Comparison of ENCODE assay signal across 32 cellular contexts in the genomic region with DNA sequence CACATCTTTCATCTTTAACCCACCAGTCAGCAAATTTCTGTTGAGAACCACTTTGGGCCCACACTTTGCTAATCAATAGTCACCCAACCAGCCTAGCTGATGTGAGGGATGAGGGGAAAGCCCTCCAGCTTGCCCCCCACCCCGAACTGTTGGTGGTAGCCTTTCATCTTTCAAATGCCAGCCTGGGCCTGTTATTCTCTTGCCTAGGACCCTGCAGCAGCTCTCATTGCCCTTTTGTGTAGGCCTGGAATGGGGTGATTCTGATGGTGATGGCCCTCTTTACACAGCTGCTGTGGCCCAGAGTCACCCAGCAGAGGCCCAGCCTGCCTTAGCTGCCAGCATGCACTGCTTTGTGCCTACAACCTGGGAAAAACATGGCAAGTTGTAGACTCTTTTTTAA.
"Had no signal": no experiment of that assay in that cellular context is flagged by ENCODE, and none has a peak within 500 bp of the region (broad histone marks: within the 10 kb centered on the region; RNA-seq: fewer than 3 reads in every experiment).

No MANE protein-coding gene starts in this region.

- H3K27me3 Mint-ChIP-seq: natural killer cell treated with Interleukin-12 subunit alpha and Interleukin-12 subunit beta and Interleukin-15 and Interleukin-18, amount 100 ng/mL, for 72 hours had no signal

- ATAC-seq: esophagus mucosa; gastroesophageal sphincter; heart right ventricle; left cardiac atrium; left lung; mucosa of descending colon; natural killer cell treated with Interleukin-12 subunit alpha and Interleukin-12 subunit beta and Interleukin-15 and Interleukin-18, amount 100 ng/mL, for 72 hours; pancreas; sciatic nerve had no signal

- H3K4me2 ChIP-seq: smooth muscle cell had no signal

- DNase-seq: dorsolateral prefrontal cortex; effector CD4-positive, alpha-beta T cell; endodermal cell; foreskin fibroblast; heart right ventricle; hippocampal formation; left cardiac atrium; left lung; mesenchymal stem cell; mucosa of descending colon; naive B cell; pancreas; stimulated activated CD4-positive, alpha-beta T cell treated with anti-CD3 and anti-CD28 coated beads, Interleukin-12 subunit alpha, Interleukin-12 subunit beta, amount 100 ng/mL, for 4 hours; stimulated activated CD4-positive, alpha-beta T cell treated with anti-CD3 and anti-CD28 coated beads, Interleukin-1b, Interleukin-23, amount 100 ng/mL, for 48 hours; stimulated activated CD4-positive, alpha-beta T cell treated with anti-CD3 and anti-CD28 coated beads, Interleukin-4, amount 100 ng/mL, for 1 hour; stimulated activated CD8-positive, alpha-beta memory T cell treated with anti-CD3 and anti-CD28 coated beads, Interleukin-4, amount 100 ng/mL, for 48 hours; stimulated activated naive CD4-positive, alpha-beta T cell; stomach; thyroid gland; trophoblast cell had no signal

- H3K4me1 ChIP-seq: gastroesophageal sphincter, heart right ventricle, left lung, pancreas, stomach, thyroid gland, vagina had no signal

- H3K4me1 Mint-ChIP-seq: endodermal cell, mesothelial cell of epicardium, naive B cell, neural crest cell had no signal

- H3K4me3 ChIP-seq: dorsolateral prefrontal cortex, gastroesophageal sphincter, heart right ventricle, left lung, mucosa of descending colon, pancreas, smooth muscle cell, stomach, thyroid gland, vagina had no signal

- H3K27me3 ChIP-seq: dorsolateral prefrontal cortex, gastroesophageal sphincter, heart right ventricle, left lung, neutrophil, stomach, thyroid gland, vagina had no signal

- H3K9me3 ChIP-seq: neutrophil, pancreas, thyroid gland, vagina had no signal

- FAIRE-seq: colon, islet of Langerhans, pancreas had no signal

- H3K36me3 ChIP-seq: gastroesophageal sphincter, heart right ventricle, left lung, neutrophil, pancreas, stomach, thyroid gland, vagina had no signal

- H3K4me3 Mint-ChIP-seq: endodermal cell; mesothelial cell of epicardium; naive B cell; natural killer cell treated with Interleukin-12 subunit alpha and Interleukin-12 subunit beta and Interleukin-15 and Interleukin-18, amount 100 ng/mL, for 72 hours; neural crest cell had no signal

- H3K27ac Mint-ChIP-seq: endodermal cell; mesothelial cell of epicardium; naive B cell; natural killer cell treated with Interleukin-12 subunit alpha and Interleukin-12 subunit beta and Interleukin-15 and Interleukin-18, amount 100 ng/mL, for 72 hours had no signal

- H3K27ac ChIP-seq: dorsolateral prefrontal cortex, epithelial cell of prostate, gastroesophageal sphincter, heart right ventricle, left lung, neutrophil, pancreas, stomach, thyroid gland, vagina had no signal
